In the genomic region with DNA sequence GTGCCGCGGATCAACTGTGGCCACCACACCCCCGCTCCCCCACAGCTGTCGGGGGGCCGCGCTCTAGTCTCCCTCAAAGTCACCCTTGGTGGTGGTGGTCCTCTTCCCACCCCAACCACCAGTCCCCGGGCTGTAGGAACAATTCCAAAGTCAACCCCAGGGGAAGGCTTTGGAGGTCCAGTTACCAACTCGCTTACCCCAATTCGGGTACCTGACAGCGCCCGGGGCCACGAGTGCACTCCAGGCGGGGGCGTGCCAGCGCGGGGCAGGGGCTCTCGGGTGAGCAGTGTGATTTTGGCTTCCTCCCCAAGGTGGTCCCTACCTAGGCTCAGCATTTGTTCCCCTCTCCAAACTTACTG, we compare ENCODE assay signal across 8 cellular contexts. TPM values are rescaled to one million over a fixed set of nuclear protein-coding genes. Genes with fewer than 3 reads are reported as not detected.
DNase-seq lines count a peak whose midpoint lies in the region; FAIRE-seq and TF ChIP-seq lines count a peak whose summit lies in the region.

No MANE protein-coding gene starts in this region.

- peak overlapping the region; percentile 56 for H3K27ac Mint-ChIP-seq in progenitor cell of endocrine pancreas

- H3K27ac ChIP-seq in ACC112 (ENCODE audit: low read depth, low read length): peak overlapping the region; percentile 74

- H2AFZ ChIP-seq in ACC112 (ENCODE audit: low read length, unreplicated experiment): peak overlapping the region; percentile 31

- peak overlapping the region; percentile 84 for H3K4me3 Mint-ChIP-seq in progenitor cell of endocrine pancreas (ENCODE audit: low read depth)

- H3K9me3 Mint-ChIP-seq in progenitor cell of endocrine pancreas (ENCODE audit: low read depth): no peaks in the 10 kb centered on the region

- DNase-seq in HFF-Myc (ENCODE audit: extremely low read depth, low read depth) (no peak), epithelial cell of proximal tubule (ENCODE audit: low read depth) (no peak), progenitor cell of endocrine pancreas (ENCODE audit: low spot score, unreplicated experiment) (peak; percentile 43), RCC 7860 (ENCODE audit: low spot score) (no peak), HuH-7 (ENCODE audit: low spot score) (no peak), NCI-H2171 (lab: John Stamatoyannopoulos, UW) (no peak)
- peak; percentile 36 for DNase-seq in activated CD4-positive, alpha-beta T cell treated with anti-CD3 and anti-CD28 coated beads, Interleukin-2, amount 50 U/mL, for 1 hour

- peak; percentile 5 for TF ChIP-seq CTCF in HFF-Myc (IDR thresholded peaks at IDR 0.05; ENCODE audit: low read depth, low read length, missing control alignments)
- peak; percentile 12 for TF ChIP-seq CTCF in epithelial cell of proximal tubule (conservative IDR thresholded peaks at IDR 0.05; ENCODE audit: low read depth, low read length)
- TF ChIP-seq CTCF in progenitor cell of endocrine pancreas (IDR thresholded peaks at IDR 0.05; ENCODE audit: unreplicated experiment): peak; percentile 35

- no peak for FAIRE-seq in RCC 7860 (lab: Jason Lieb, UNC)

- peaks cover 36% of the 10 kb centered on the region for H3K79me2 ChIP-seq in ACC112 (ENCODE audit: control insufficient read depth, insufficient read depth, low read length, unreplicated experiment)

- no peaks in the 10 kb centered on the region for H3K36me3 Mint-ChIP-seq in progenitor cell of endocrine pancreas (ENCODE audit: insufficient read depth)

- peaks cover 33% of the 10 kb centered on the region for H3K4me1 Mint-ChIP-seq in progenitor cell of endocrine pancreas (ENCODE audit: low read depth)

- peak overlapping the region; percentile 98 for H3K4me3 ChIP-seq in ACC112 (ENCODE audit: low read depth, low read length)
- peak overlapping the region; percentile 73 for H3K4me3 ChIP-seq in HFF-Myc (replicated peaks; ENCODE audit: low read depth, low read length)
- peak overlapping the region; percentile 99 for H3K4me3 ChIP-seq in epithelial cell of proximal tubule (ENCODE audit: low read depth, low read length)

- peaks cover 16% of the 10 kb centered on the region for H3K4me1 ChIP-seq in ACC112 (ENCODE audit: control insufficient read depth, insufficient read depth, low read length, unreplicated experiment)

- H3K36me3 ChIP-seq in ACC112 (ENCODE audit: insufficient read depth, low read length): no peaks in the 10 kb centered on the region

- no peaks in the 10 kb centered on the region for H3K27me3 Mint-ChIP-seq in progenitor cell of endocrine pancreas

- no peaks in the 10 kb centered on the region for H3K27me3 ChIP-seq in ACC112 (ENCODE audit: insufficient read depth, low read length)

RNA-seq across cellular contexts. Expression of gene ZMIZ1, which starts 0.6 kb away (rescaled TPM):
- total RNA-seq in epithelial cell of proximal tubule: 16.5 and 21.4 TPM in 2 replicates
- total RNA-seq in progenitor cell of endocrine pancreas: 81.6 and 85.2 TPM in 2 replicates

Comparison
In these comparisons a context has a peak if more than half of its experiments do, and no peak if none do; other contexts are left out.
1. DNase-seq: peak in activated CD4-positive, alpha-beta T cell treated with anti-CD3 and anti-CD28 coated beads, Interleukin-2, amount 50 U/mL, for 1 hour (single experiment) and progenitor cell of endocrine pancreas (single experiment); none in HFF-Myc (single experiment), epithelial cell of proximal tubule (single experiment), RCC 7860 (single experiment), HuH-7 (single experiment) and NCI-H2171 (single experiment).
2. Peak in every context shown above with its lines, with median percentiles within 50 percentile points of each other: H3K4me3 ChIP-seq and CTCF ChIP-seq.